22 cellular contexts compared by ENCODE assay signal in the genomic region with DNA sequence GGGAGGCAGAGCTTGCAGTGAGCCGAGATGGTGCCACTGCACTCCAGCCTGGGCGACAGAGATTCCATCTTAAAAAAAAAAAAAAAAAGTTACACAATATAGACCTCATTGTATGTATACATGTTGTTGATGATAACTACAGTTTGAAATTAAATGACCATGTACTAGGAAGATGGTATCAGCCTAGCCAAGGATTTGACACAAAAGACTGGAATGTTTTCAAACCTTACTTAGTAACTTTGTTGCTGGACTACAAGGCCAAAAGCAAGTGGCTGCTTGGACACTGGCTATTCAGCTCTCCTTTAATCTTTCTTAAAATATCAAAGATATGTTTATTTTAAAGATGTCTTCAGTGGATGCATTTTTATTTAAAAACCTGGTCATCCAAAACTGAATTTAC. TPM values are rescaled to one million over a fixed set of nuclear protein-coding genes. Genes with fewer than 3 reads are reported as not detected.
DNase-seq lines count a peak whose midpoint lies in the region; ATAC-seq and TF ChIP-seq lines count a peak whose summit lies in the region.
"Had no signal": no experiment of that assay in that cellular context is flagged by ENCODE, and none has a peak within 500 bp of the region (broad histone marks: within the 10 kb centered on the region; RNA-seq: fewer than 3 reads in every experiment).

No MANE protein-coding gene starts in this region.

- no peaks in the 10 kb centered on the region for H3K27me3 ChIP-seq in SK-N-SH (ENCODE audit: insufficient read depth)
- no peaks in the 10 kb centered on the region for H3K27me3 ChIP-seq in adipocyte (replicated peaks; ENCODE audit: control insufficient read depth, insufficient read depth, low read length)
- no peaks in the 10 kb centered on the region for H3K27me3 ChIP-seq in psoas muscle (ENCODE audit: insufficient read depth in 3 of 3, low read length in 2 of 3)
- H3K27me3 ChIP-seq: MG63 had no signal

- H3K4me2 ChIP-seq in SK-N-SH, result no peak overlapping the region

- no peak for TF ChIP-seq RAD21 in SK-N-SH (IDR thresholded peaks at IDR 0.05; ENCODE audit: low read length)

- H3K9me3 Mint-ChIP-seq in T-helper 2 cell treated with Interferon-gamma antibody and Interleukin-4, amounts not matched to agents 5 μg/mL and 100 μg/mL, for 36 hours, result no peaks in the 10 kb centered on the region
- H3K9me3 Mint-ChIP-seq: CD8-positive, alpha-beta T cell had no signal

- no peaks in the 10 kb centered on the region for H4K20me1 ChIP-seq in SK-N-SH (ENCODE audit: insufficient read depth)

- ATAC-seq in SK-N-SH treated with all-trans-retinoic acid at 6 μM for 48 hours, result no peak
- ATAC-seq in psoas muscle, result no peak
- no peak for ATAC-seq in HG02763 (IDR thresholded peaks at IDR 0.05; ENCODE audit: unreplicated experiment)
- ATAC-seq: CD8-positive, alpha-beta T cell; HCT116 had no signal

- H3K79me2 ChIP-seq in SK-N-SH (ENCODE audit: insufficient read depth), result no peaks in the 10 kb centered on the region

- H3K4me3 ChIP-seq in SK-N-SH (ENCODE audit: low read depth in 2 of 2, low read length in 1 of 2), result no peak overlapping the region
- H3K4me3 ChIP-seq in adipocyte (ENCODE audit: low read length), result no peak overlapping the region
- H3K4me3 ChIP-seq in psoas muscle, result no peak overlapping the region
- H3K4me3 ChIP-seq: MG63 had no signal

- H3K9me3 ChIP-seq in SK-N-SH (no peaks in the 10 kb centered on the region), adipocyte (ENCODE audit: control insufficient read depth, low read length) (no peaks in the 10 kb centered on the region), psoas muscle (no peaks in the 10 kb centered on the region)
- H3K9me3 ChIP-seq: Caco-2, MG63 had no signal

- intact Hi-C loops in psoas muscle (cut with DNase I), result no loop called here

- TF ChIP-seq CTCF in SK-N-SH (IDR thresholded peaks at IDR 0.05) (no peak), psoas muscle (IDR thresholded peaks at IDR 0.05) (no peak)

- peaks cover 3% of the 10 kb centered on the region for H3F3A ChIP-seq in SK-N-SH (replicated peaks; ENCODE audit: insufficient read depth)

- POLR2A ChIA-PET in SK-N-SH (lab: Yijun Ruan, JAX), result no interaction called here

- H3K27ac ChIP-seq in SK-N-SH (ENCODE audit: low read depth in 2 of 2, low read length in 1 of 2), result no peak overlapping the region
- H3K27ac ChIP-seq in psoas muscle, result peak overlapping the region; percentile 81
- H3K27ac ChIP-seq: 22Rv1, C4-2B had no signal

- peaks cover 0 to 5% of the 10 kb centered on the region in 2 experiments; a peak in 1 of 4 replicates for H3K4me1 ChIP-seq in SK-N-SH (ENCODE audit: control insufficient read depth in 1 of 2, insufficient read depth in 2 of 2, low read depth in 1 of 2, low read length in 1 of 2)
- peaks cover 17% of the 10 kb centered on the region for H3K4me1 ChIP-seq in adipocyte (ENCODE audit: control insufficient read depth, insufficient read depth, low read length)
- H3K4me1 ChIP-seq in psoas muscle, result peaks cover 35% of the 10 kb centered on the region
- H3K4me1 ChIP-seq: Caco-2 had no signal

- H3K36me3 ChIP-seq in SK-N-SH (replicated peaks in 1 of 2; ENCODE audit: control insufficient read depth in 1 of 2, insufficient read depth in 2 of 2, low read length in 1 of 2) (no peaks in the 10 kb centered on the region), adipocyte (ENCODE audit: control insufficient read depth, insufficient read depth, low read length, severe bottlenecking) (no peaks in the 10 kb centered on the region), psoas muscle (ENCODE audit: insufficient read depth in 1 of 2, low read depth in 1 of 2) (no peaks in the 10 kb centered on the region)
- H3K36me3 ChIP-seq: MG63 had no signal

- H3K9me2 ChIP-seq in SK-N-SH, result no peaks in the 10 kb centered on the region

- 94% methylated on average over 2 of the region's 2 CpGs for WGBS in SK-N-SH (ENCODE audit: low lambda C conversion rate)
- WGBS in psoas muscle, 3 donors, result 96 to 100% (median 100%) methylated on average over 2 of the region's 2 CpGs

- DNase-seq in SK-N-SH (no peak), adipocyte (ENCODE audit: low read depth) (peak; percentile 42), fibroblast of peridontal ligament (ENCODE audit: extremely low read depth) (peak; percentile 17), psoas muscle (no peak), NCI-H1092 treated with DMSO at 0.1 percent for 48 hours (lab: John Stamatoyannopoulos, UW) (no peak)
- no peak for DNase-seq in T-helper 2 cell treated with Interferon-gamma antibody and Interleukin-4, amounts not matched to agents 5 μg/mL and 100 μg/mL, for 36 hours (ENCODE audit: low spot score)
- DNase-seq: Caco-2; CD8-positive, alpha-beta T cell; DMS79; GF-D8; MG63; NCI-H1417; NCI-H1694; NCI-H2029 treated with DMSO at 0.1 percent for 48 hours; NCI-H2227 treated with DMSO at 0.1 percent for 48 hours; NCI-H69 had no signal

- no peak for TF ChIP-seq EP300 in SK-N-SH (IDR thresholded peaks at IDR 0.05; ENCODE audit: borderline replicate concordance in 1 of 2, low read depth in 1 of 2, low read length in 1 of 2)

- peaks cover 18% of the 10 kb centered on the region for H3K4me1 Mint-ChIP-seq in T-helper 2 cell treated with Interferon-gamma antibody and Interleukin-4, amounts not matched to agents 5 μg/mL and 100 μg/mL, for 36 hours (ENCODE audit: low read depth)

- no peaks in the 10 kb centered on the region for H3K27me3 Mint-ChIP-seq in T-helper 2 cell treated with Interferon-gamma antibody and Interleukin-4, amounts not matched to agents 5 μg/mL and 100 μg/mL, for 36 hours (ENCODE audit: low read depth)
- H3K27me3 Mint-ChIP-seq: B cell had no signal

- H3K9ac ChIP-seq in SK-N-SH (no peak overlapping the region), adipocyte (ENCODE audit: low read length) (no peak overlapping the region)

- H3K36me3 Mint-ChIP-seq in T-helper 2 cell treated with Interferon-gamma antibody and Interleukin-4, amounts not matched to agents 5 μg/mL and 100 μg/mL, for 36 hours (ENCODE audit: low read depth), result no peaks in the 10 kb centered on the region
- H3K36me3 Mint-ChIP-seq: CD8-positive, alpha-beta T cell had no signal

- H3K27ac Mint-ChIP-seq in T-helper 2 cell treated with Interferon-gamma antibody and Interleukin-4, amounts not matched to agents 5 μg/mL and 100 μg/mL, for 36 hours, result no peak overlapping the region
- H3K27ac Mint-ChIP-seq: B cell; CD8-positive, alpha-beta T cell had no signal

- H3K4me3 Mint-ChIP-seq in T-helper 2 cell treated with Interferon-gamma antibody and Interleukin-4, amounts not matched to agents 5 μg/mL and 100 μg/mL, for 36 hours, result no peak overlapping the region
- H3K4me3 Mint-ChIP-seq: B cell; CD8-positive, alpha-beta T cell had no signal

- H2AFZ ChIP-seq in SK-N-SH (ENCODE audit: low read depth), result peak overlapping the region; percentile 47; the same call in 1 of the 2 replicates

- CTCF ChIA-PET in SK-N-SH (lab: Yijun Ruan, JAX), result no interaction called here

TF ChIP-seq in SK-N-SH, 30 proteins besides CTCF, POLR2A, EP300 and RAD21:
- TF ChIP-seq, protein P1, sequence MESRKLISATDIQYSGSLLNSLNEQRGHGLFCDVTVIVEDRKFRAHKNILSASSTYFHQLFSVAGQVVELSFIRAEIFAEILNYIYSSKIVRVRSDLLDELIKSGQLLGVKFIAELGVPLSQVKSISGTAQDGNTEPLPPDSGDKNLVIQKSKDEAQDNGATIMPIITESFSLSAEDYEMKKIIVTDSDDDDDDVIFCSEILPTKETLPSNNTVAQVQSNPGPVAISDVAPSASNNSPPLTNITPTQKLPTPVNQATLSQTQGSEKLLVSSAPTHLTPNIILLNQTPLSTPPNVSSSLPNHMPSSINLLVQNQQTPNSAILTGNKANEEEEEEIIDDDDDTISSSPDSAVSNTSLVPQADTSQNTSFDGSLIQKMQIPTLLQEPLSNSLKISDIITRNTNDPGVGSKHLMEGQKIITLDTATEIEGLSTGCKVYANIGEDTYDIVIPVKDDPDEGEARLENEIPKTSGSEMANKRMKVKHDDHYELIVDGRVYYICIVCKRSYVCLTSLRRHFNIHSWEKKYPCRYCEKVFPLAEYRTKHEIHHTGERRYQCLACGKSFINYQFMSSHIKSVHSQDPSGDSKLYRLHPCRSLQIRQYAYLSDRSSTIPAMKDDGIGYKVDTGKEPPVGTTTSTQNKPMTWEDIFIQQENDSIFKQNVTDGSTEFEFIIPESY (IDR thresholded peaks at IDR 0.05; ENCODE audit: borderline replicate concordance, low read depth), result no peak
- TF ChIP-seq, protein P2, sequence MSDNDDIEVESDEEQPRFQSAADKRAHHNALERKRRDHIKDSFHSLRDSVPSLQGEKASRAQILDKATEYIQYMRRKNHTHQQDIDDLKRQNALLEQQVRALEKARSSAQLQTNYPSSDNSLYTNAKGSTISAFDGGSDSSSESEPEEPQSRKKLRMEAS (IDR thresholded peaks at IDR 0.05; ENCODE audit: low read depth), result no peak

TF ChIP-seq in SK-N-SH treated with all-trans-retinoic acid at 6 μM for 48 hours, 23 proteins besides CTCF, POLR2A, EP300 and RAD21:
- TF ChIP-seq GLIS3 (CRISPR knock-in tag; IDR thresholded peaks at IDR 0.05) (no peak), SNAI2 (CRISPR knock-in tag; IDR thresholded peaks at IDR 0.05) (no peak), ESRRG (CRISPR knock-in tag; IDR thresholded peaks at IDR 0.05) (no peak), ZFP3 (CRISPR knock-in tag; IDR thresholded peaks at IDR 0.05) (no peak)
- TF ChIP-seq, protein P3, sequence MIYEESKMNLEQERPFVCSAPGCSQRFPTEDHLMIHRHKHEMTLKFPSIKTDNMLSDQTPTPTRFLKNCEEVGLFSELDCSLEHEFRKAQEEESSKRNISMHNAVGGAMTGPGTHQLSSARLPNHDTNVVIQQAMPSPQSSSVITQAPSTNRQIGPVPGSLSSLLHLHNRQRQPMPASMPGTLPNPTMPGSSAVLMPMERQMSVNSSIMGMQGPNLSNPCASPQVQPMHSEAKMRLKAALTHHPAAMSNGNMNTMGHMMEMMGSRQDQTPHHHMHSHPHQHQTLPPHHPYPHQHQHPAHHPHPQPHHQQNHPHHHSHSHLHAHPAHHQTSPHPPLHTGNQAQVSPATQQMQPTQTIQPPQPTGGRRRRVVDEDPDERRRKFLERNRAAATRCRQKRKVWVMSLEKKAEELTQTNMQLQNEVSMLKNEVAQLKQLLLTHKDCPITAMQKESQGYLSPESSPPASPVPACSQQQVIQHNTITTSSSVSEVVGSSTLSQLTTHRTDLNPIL (CRISPR knock-in tag; IDR thresholded peaks at IDR 0.05; ENCODE audit: low read depth), result no peak

RNA-seq across cellular contexts. Expression of a gene that starts 18.9 kb away (rescaled TPM):
- polyA plus RNA-seq in SK-N-SH (2012; rRNA removed) (19.8 and 26.0 TPM in 2 replicates), psoas muscle (100 to 1,000 TPM in 1 of 3 donors, 10 to 100 TPM in 2; 48.3 to 108 (median 76.1) TPM)
- polyA plus RNA-seq in SK-N-SH (2012; cell fraction: cytosol; rRNA removed), result 31.6 and 41.1 TPM in 2 replicates
- polyA plus RNA-seq in SK-N-SH (2012; cell fraction: nucleus; rRNA removed), result 10.8 and 16.7 TPM in 2 replicates
- 100 to 1,000 TPM; 187 to 254 (median 211) TPM for total RNA-seq in psoas muscle

Comparison
In these comparisons a context has a peak if more than half of its experiments do, and no peak if none do; other contexts are left out.
1. DNase-seq: peak in adipocyte (single experiment) and fibroblast of peridontal ligament (single experiment); none in SK-N-SH (single experiment), psoas muscle (0 of 2), T-helper 2 cell treated with Interferon-gamma antibody and Interleukin-4, amounts not matched to agents 5 μg/mL and 100 μg/mL, for 36 hours (single experiment) and NCI-H1092 treated with DMSO at 0.1 percent for 48 hours (single experiment).